Comparison of ENCODE assay signal across 8 cellular contexts in genomic region chr17:13594762-13595697, GRCh38. TPM values are rescaled to one million over a fixed set of nuclear protein-coding genes. Genes with fewer than 3 reads are reported as not detected.
DNase-seq lines count a peak whose midpoint lies in the region; ATAC-seq and TF ChIP-seq lines count a peak whose summit lies in the region.

No MANE protein-coding gene starts in this region.

- no peaks in the 10 kb centered on the region for H3K9me3 ChIP-seq in SK-N-MC (ENCODE audit: low read depth, low read length)
- no peaks in the 10 kb centered on the region for H3K9me3 ChIP-seq in uterus

- H3K4me1 ChIP-seq in uterus: no peaks in the 10 kb centered on the region

- no peak overlapping the region for H3K4me3 Mint-ChIP-seq in activated naive CD4-positive, alpha-beta T cell treated with anti-CD3 and anti-CD28 coated beads for 36 hours

- peaks cover 0 to 6% of the 10 kb centered on the region in 2 donors for H3K27me3 ChIP-seq in uterus

- TF ChIP-seq CTCF in GM12872 (IDR thresholded peaks at IDR 0.05; ENCODE audit: insufficient read depth, low read depth, low read length) (peak; percentile 81), uterus (IDR thresholded peaks at IDR 0.05) (peak; percentile 62 to 76 (median 68))

- peaks cover 21% of the 10 kb centered on the region for H3K27me3 Mint-ChIP-seq in activated naive CD4-positive, alpha-beta T cell treated with anti-CD3 and anti-CD28 coated beads for 36 hours (ENCODE audit: low read depth)

- no peak overlapping the region for H3K9ac ChIP-seq in SK-N-MC (ENCODE audit: insufficient read length)

- intact Hi-C loops in activated naive CD4-positive, alpha-beta T cell treated with anti-CD3 and anti-CD28 coated beads for 36 hours (cut with micrococcal nuclease): loop anchor here (1.0 to 10.0 kb wide), 9 partner anchors 256 to 1580 kb away; no protein-coding TSS in a partner anchor
- intact Hi-C loops in posterior cingulate gyrus (cut with DNase I): loop anchor here (1.0 kb wide), 1 partner anchor 1331 kb away; no protein-coding TSS in a partner anchor
- intact Hi-C loops in uterus (cut with DNase I; ENCODE audit: low total_unique reads): no loop called here

- H3K36me3 Mint-ChIP-seq in activated naive CD4-positive, alpha-beta T cell treated with anti-CD3 and anti-CD28 coated beads for 36 hours (ENCODE audit: low read depth): no peaks in the 10 kb centered on the region

- no peak overlapping the region for H3K4me3 ChIP-seq in Jurkat, Clone E6-1 (ENCODE audit: low read length)
- H3K4me3 ChIP-seq in SK-N-MC (no peak overlapping the region), uterus (no peak overlapping the region)

- TF ChIP-seq POLR2A in uterus (IDR thresholded peaks at IDR 0.05): no peak

- H3K27ac Mint-ChIP-seq in activated naive CD4-positive, alpha-beta T cell treated with anti-CD3 and anti-CD28 coated beads for 36 hours: no peak overlapping the region

- H3K9me3 Mint-ChIP-seq in activated naive CD4-positive, alpha-beta T cell treated with anti-CD3 and anti-CD28 coated beads for 36 hours: no peaks in the 10 kb centered on the region

- peak; percentile 79 for DNase-seq in Jurkat, Clone E6-1 (ENCODE audit: low read depth, low spot score)
- DNase-seq in SK-N-MC (ENCODE audit: low read depth, low spot score) (peak; percentile 26), glomerular endothelial cell (ENCODE audit: extremely low read depth, low read depth, low spot score) (peak; percentile 37), posterior cingulate gyrus (peak in 8 of 10 donors; percentile 28 to 93 (median 74)), uterus (peak; percentile 61 to 72)
- peak; percentile 89 for DNase-seq in activated naive CD4-positive, alpha-beta T cell treated with anti-CD3 and anti-CD28 coated beads for 36 hours

- CTCF ChIA-PET in activated naive CD4-positive, alpha-beta T cell treated with anti-CD3 and anti-CD28 coated beads for 36 hours (lab: Charles Lee): interaction anchor here (0.5 to 1.1 kb wide), 11 partner anchors 14 to 1490 kb away, joined by 3 to 6 read pairs (median 3); partner anchors contain the start of gene HS3ST3B1

- no peaks in the 10 kb centered on the region for H3K36me3 ChIP-seq in SK-N-MC (ENCODE audit: insufficient read depth, low read length)
- H3K36me3 ChIP-seq in uterus: no peaks in the 10 kb centered on the region

- peaks cover 2% of the 10 kb centered on the region for H3K4me1 Mint-ChIP-seq in activated naive CD4-positive, alpha-beta T cell treated with anti-CD3 and anti-CD28 coated beads for 36 hours (ENCODE audit: low read depth)

- no peak overlapping the region for H3K27ac ChIP-seq in SK-N-MC
- no peak overlapping the region for H3K27ac ChIP-seq in uterus

- no peak for ATAC-seq in GM21717 (IDR thresholded peaks at IDR 0.05; ENCODE audit: unreplicated experiment)

RNA-seq across cellular contexts. Expression of gene HS3ST3A1, which starts 6.7 kb away (rescaled TPM):
- polyA plus RNA-seq in Jurkat, Clone E6-1 (2012; ENCODE audit: insufficient read depth, insufficient read length): not detected
- 1 to 10 TPM in 1 of 2 experiments, under 1 TPM in 1; 0.91 to 1.1 TPM for total RNA-seq in activated naive CD4-positive, alpha-beta T cell treated with anti-CD3 and anti-CD28 coated beads for 36 hours
- total RNA-seq in glomerular endothelial cell: 9.1 and 14.2 TPM in 2 replicates
- total RNA-seq in uterus: 1 to 10 TPM in 3 of 4 donors, not detected in 1; 2.1 to 7.7 (median 5.0) TPM

Comparison
In these comparisons a context has a peak if more than half of its experiments do, and no peak if none do; other contexts are left out.
1. DNase-seq: peak in every context shown above with its lines; median percentile 89 in activated naive CD4-positive, alpha-beta T cell treated with anti-CD3 and anti-CD28 coated beads for 36 hours; 79 in Jurkat, Clone E6-1; 74 in posterior cingulate gyrus; 66 in uterus; 37 in glomerular endothelial cell; 26 in SK-N-MC.